In genomic region chr2:8457620-8458255, GRCh38 we compare ENCODE assay signal across 11 cellular contexts.
DNase-seq lines count a peak whose midpoint lies in the region; ATAC-seq and TF ChIP-seq lines count a peak whose summit lies in the region.
"Had no signal": no experiment of that assay in that cellular context is flagged by ENCODE, and none has a peak within 500 bp of the region (broad histone marks: within the 10 kb centered on the region; RNA-seq: fewer than 3 reads in every experiment).

No MANE protein-coding gene starts in this region.

- CTCF ChIA-PET in CD8-positive, alpha-beta T cell (lab: Charles Lee) = no interaction called here
- CTCF ChIA-PET in activated CD8-positive, alpha-beta T cell treated with anti-CD3 and anti-CD28 coated beads, Interleukin-2, amount 10 ng/mL, durations not matched to agents 7 days and 5 days (lab: Charles Lee) = no interaction called here
- CTCF ChIA-PET in MCF 10A (lab: Yijun Ruan, JAX) = no interaction called here

- peak overlapping the region; percentile 85 for H3K4me3 Mint-ChIP-seq in CD8-positive, alpha-beta T cell
- H3K4me3 Mint-ChIP-seq in activated CD8-positive, alpha-beta T cell treated with anti-CD3 and anti-CD28 coated beads, Interleukin-2, amount 10 ng/mL, durations not matched to agents 7 days and 5 days = peak overlapping the region; percentile 80
- H3K4me3 Mint-ChIP-seq in mesothelial cell of epicardium = no peak overlapping the region
- no peak overlapping the region for H3K4me3 Mint-ChIP-seq in MCF 10A (ENCODE audit: unreplicated experiment)

- H3K27ac Mint-ChIP-seq in CD8-positive, alpha-beta T cell = peak overlapping the region; percentile 60
- H3K27ac Mint-ChIP-seq in activated CD8-positive, alpha-beta T cell treated with anti-CD3 and anti-CD28 coated beads, Interleukin-2, amount 10 ng/mL, durations not matched to agents 7 days and 5 days = peak overlapping the region; percentile 90
- peak overlapping the region; percentile 70 for H3K27ac Mint-ChIP-seq in mesothelial cell of epicardium
- H3K27ac Mint-ChIP-seq in MCF 10A (ENCODE audit: low read depth, unreplicated experiment) = no peak overlapping the region

- no peaks in the 10 kb centered on the region for H3K36me3 ChIP-seq in CD8-positive, alpha-beta T cell (ENCODE audit: insufficient read depth, low read length)
- no peaks in the 10 kb centered on the region for H3K36me3 ChIP-seq in Loucy (ENCODE audit: insufficient read depth, low read length)
- H3K36me3 ChIP-seq: right atrium auricular region had no signal

- H3K27me3 Mint-ChIP-seq in CD8-positive, alpha-beta T cell (ENCODE audit: low read depth) = peaks cover 16% of the 10 kb centered on the region
- no peaks in the 10 kb centered on the region for H3K27me3 Mint-ChIP-seq in activated CD8-positive, alpha-beta T cell treated with anti-CD3 and anti-CD28 coated beads, Interleukin-2, amount 10 ng/mL, durations not matched to agents 7 days and 5 days (ENCODE audit: low read depth)
- H3K27me3 Mint-ChIP-seq in mesothelial cell of epicardium (ENCODE audit: low read depth) (no peaks in the 10 kb centered on the region), MCF 10A (ENCODE audit: insufficient read depth, unreplicated experiment) (no peaks in the 10 kb centered on the region)

- POLR2A ChIA-PET in CD8-positive, alpha-beta T cell (lab: Charles Lee) = interaction anchor here (1.4 kb wide), 1 partner anchor 259 kb away, joined by 3 read pairs; no protein-coding TSS in a partner anchor
- POLR2A ChIA-PET in activated CD8-positive, alpha-beta T cell treated with anti-CD3 and anti-CD28 coated beads, Interleukin-2, amount 10 ng/mL, durations not matched to agents 7 days and 5 days (lab: Charles Lee) = interaction anchor here (1.0 to 1.4 kb wide), 2 partner anchors 23 to 224 kb away, joined by 3 to 9 read pairs; partner anchors contain the start of gene ID2
- POLR2A ChIA-PET in MCF 10A (lab: Yijun Ruan, JAX) = no interaction called here

- no peak for TF ChIP-seq CTCF in CD8-positive, alpha-beta T cell (IDR thresholded peaks at IDR 0.05)
- no peak for TF ChIP-seq CTCF in Loucy (conservative IDR thresholded peaks at IDR 0.05; ENCODE audit: low read length)
- no peak for TF ChIP-seq CTCF in mesothelial cell of epicardium (IDR thresholded peaks at IDR 0.05; ENCODE audit: unreplicated experiment)
- no peak for TF ChIP-seq CTCF in MCF 10A (IDR thresholded peaks at IDR 0.05; ENCODE audit: unreplicated experiment)

- H3K79me2 ChIP-seq in Loucy (ENCODE audit: insufficient read depth, low read length) = no peaks in the 10 kb centered on the region

- peaks cover 29% of the 10 kb centered on the region for H3K4me1 Mint-ChIP-seq in CD8-positive, alpha-beta T cell (ENCODE audit: low read depth)
- peaks cover 84% of the 10 kb centered on the region for H3K4me1 Mint-ChIP-seq in activated CD8-positive, alpha-beta T cell treated with anti-CD3 and anti-CD28 coated beads, Interleukin-2, amount 10 ng/mL, durations not matched to agents 7 days and 5 days (ENCODE audit: low read depth)
- peaks cover 54% of the 10 kb centered on the region for H3K4me1 Mint-ChIP-seq in mesothelial cell of epicardium
- no peaks in the 10 kb centered on the region for H3K4me1 Mint-ChIP-seq in MCF 10A (ENCODE audit: insufficient read depth, unreplicated experiment)

- no peak overlapping the region for H2AFZ ChIP-seq in Loucy (ENCODE audit: low read length)

- no peaks in the 10 kb centered on the region for H3K9me2 ChIP-seq in Loucy (replicated peaks; ENCODE audit: low read depth, low read length)

- H3K36me3 Mint-ChIP-seq in CD8-positive, alpha-beta T cell = no peaks in the 10 kb centered on the region
- peaks cover 31% of the 10 kb centered on the region for H3K36me3 Mint-ChIP-seq in activated CD8-positive, alpha-beta T cell treated with anti-CD3 and anti-CD28 coated beads, Interleukin-2, amount 10 ng/mL, durations not matched to agents 7 days and 5 days (ENCODE audit: low read depth)
- no peaks in the 10 kb centered on the region for H3K36me3 Mint-ChIP-seq in mesothelial cell of epicardium
- no peaks in the 10 kb centered on the region for H3K36me3 Mint-ChIP-seq in MCF 10A (ENCODE audit: insufficient read depth, unreplicated experiment)

- peak in 1 of 7 experiments; percentile 29 for DNase-seq in CD8-positive, alpha-beta T cell
- DNase-seq in activated CD8-positive, alpha-beta T cell treated with anti-CD3 and anti-CD28 coated beads, Interleukin-2, amount 10 ng/mL, durations not matched to agents 7 days and 5 days = peak; percentile 78
- no peak for DNase-seq in mesothelial cell of epicardium (ENCODE audit: low spot score in 2 of 2, unreplicated experiment in 2 of 2)
- no peak for DNase-seq in NAMALWA (ENCODE audit: low spot score)
- DNase-seq in MCF 10A (ENCODE audit: unreplicated experiment) = no peak
- DNase-seq in NCI-H226 = no peak
- DNase-seq in activated CD8-positive, alpha-beta memory T cell treated with anti-CD3 and anti-CD28 coated beads for 24 hours = no peak
- DNase-seq: activated CD4-positive, CD25-positive, alpha-beta regulatory T cell; NCI-H82 had no signal

- H3F3A ChIP-seq in Loucy (ENCODE audit: low read depth) = peaks cover 9% of the 10 kb centered on the region

- H3K27ac ChIP-seq in CD8-positive, alpha-beta T cell (ENCODE audit: low read depth, low read length) = no peak overlapping the region
- H3K27ac ChIP-seq: right atrium auricular region had no signal

- no peaks in the 10 kb centered on the region for H3K9me3 Mint-ChIP-seq in CD8-positive, alpha-beta T cell
- H3K9me3 Mint-ChIP-seq in activated CD8-positive, alpha-beta T cell treated with anti-CD3 and anti-CD28 coated beads, Interleukin-2, amount 10 ng/mL, durations not matched to agents 7 days and 5 days (ENCODE audit: insufficient read depth) = no peaks in the 10 kb centered on the region
- H3K9me3 Mint-ChIP-seq in mesothelial cell of epicardium (no peaks in the 10 kb centered on the region), MCF 10A (ENCODE audit: unreplicated experiment) (peaks cover 3% of the 10 kb centered on the region)

- no peak overlapping the region for H3K4me2 ChIP-seq in Loucy (ENCODE audit: low read depth, low read length, poor library complexity, severe bottlenecking)

- peak; percentile 24 for ATAC-seq in CD8-positive, alpha-beta T cell
- ATAC-seq in activated CD8-positive, alpha-beta T cell treated with anti-CD3 and anti-CD28 coated beads, Interleukin-2, amount 10 ng/mL, durations not matched to agents 7 days and 5 days = peak; percentile 43

- H3K9ac ChIP-seq in Loucy (ENCODE audit: low read depth, low read length, poor library complexity, severe bottlenecking) = peak overlapping the region; percentile 16

- H3K4me3 ChIP-seq in CD8-positive, alpha-beta T cell (ENCODE audit: low read depth, low read length) = peak overlapping the region; percentile 33
- H3K4me3 ChIP-seq in Loucy (ENCODE audit: low read length, poor library complexity, severe bottlenecking) = no peak overlapping the region

- intact Hi-C loops in CD8-positive, alpha-beta T cell (cut with DNase I, micrococcal nuclease) = loop anchor here (2.0 to 10.0 kb wide), 5 partner anchors 90 to 893 kb away; partner anchors contain the start of gene ID2 (in 1 of the 2)
- intact Hi-C loops in MCF 10A (cut with micrococcal nuclease) = no loop called here

- no TSS peak for BruUV-seq in MCF 10A (replicated peaks; lab: Mats Ljungman, UMichigan)

- no peaks in the 10 kb centered on the region for H3K9me3 ChIP-seq in CD8-positive, alpha-beta T cell (ENCODE audit: low read length)
- H3K9me3 ChIP-seq in Loucy (ENCODE audit: insufficient read depth, low read depth, low read length) = no peaks in the 10 kb centered on the region
- H3K9me3 ChIP-seq: right atrium auricular region had no signal

- H3K4me1 ChIP-seq in CD8-positive, alpha-beta T cell (ENCODE audit: insufficient read depth, low read length) = peaks cover 20% of the 10 kb centered on the region
- H3K4me1 ChIP-seq in Loucy (ENCODE audit: insufficient read depth, low read length, poor library complexity, severe bottlenecking) = peaks cover 51% of the 10 kb centered on the region
- H3K4me1 ChIP-seq: right atrium auricular region had no signal

- H3K27me3 ChIP-seq in CD8-positive, alpha-beta T cell (ENCODE audit: insufficient read depth, low read length) = no peaks in the 10 kb centered on the region
- no peaks in the 10 kb centered on the region for H3K27me3 ChIP-seq in Loucy (ENCODE audit: insufficient read depth, low read length, poor library complexity, severe bottlenecking)

- H4K20me1 ChIP-seq in Loucy (ENCODE audit: insufficient read depth, low read length, poor library complexity, severe bottlenecking) = no peaks in the 10 kb centered on the region

Comparison
In these comparisons a context has a peak if more than half of its experiments do, and no peak if none do; other contexts are left out.
1. H3K4me3 Mint-ChIP-seq: peak in CD8-positive, alpha-beta T cell (single experiment) and activated CD8-positive, alpha-beta T cell treated with anti-CD3 and anti-CD28 coated beads, Interleukin-2, amount 10 ng/mL, durations not matched to agents 7 days and 5 days (single experiment); none in mesothelial cell of epicardium (single experiment) and MCF 10A (single experiment).